In genomic region chr4:148443550-148444295, GRCh38 we compare ENCODE assay signal across 8 cellular contexts. TPM values are rescaled to one million over a fixed set of nuclear protein-coding genes. Genes with fewer than 3 reads are reported as not detected.
DNase-seq lines count a peak whose midpoint lies in the region; ATAC-seq and TF ChIP-seq lines count a peak whose summit lies in the region.

No MANE protein-coding gene starts in this region.

- peak overlapping the region; percentile 99 for H3K4me3 Mint-ChIP-seq in activated T-cell treated with anti-CD3 and anti-CD28 coated beads, Interleukin-2, amount 50 U/mL, for 24 hours

- H3K4me1 Mint-ChIP-seq in activated T-cell treated with anti-CD3 and anti-CD28 coated beads, Interleukin-2, amount 50 U/mL, for 24 hours (ENCODE audit: low read depth) = peaks cover 48% of the 10 kb centered on the region

- no peaks in the 10 kb centered on the region for H3K9me3 ChIP-seq in neutrophil
- H3K9me3 ChIP-seq in vagina = no peaks in the 10 kb centered on the region

- H3K36me3 ChIP-seq in neutrophil (no peaks in the 10 kb centered on the region), vagina (no peaks in the 10 kb centered on the region)

- TF ChIP-seq CTCF in fibroblast of pulmonary artery (IDR thresholded peaks at IDR 0.05; ENCODE audit: low read length, missing control alignments) (no peak), neutrophil (IDR thresholded peaks at IDR 0.05) (no peak), vagina (IDR thresholded peaks at IDR 0.05) (no peak)

- TF ChIP-seq POLR2A in vagina (IDR thresholded peaks at IDR 0.05) = no peak

- H3K4me1 ChIP-seq in neutrophil (ENCODE audit: control insufficient read depth in 1 of 2, insufficient read depth in 1 of 2, low read depth in 1 of 2, low read length in 1 of 2) = peaks cover 23 to 44% of the 10 kb centered on the region in 2 experiments
- H3K4me1 ChIP-seq in vagina = peaks cover 49% of the 10 kb centered on the region

- H3K4me3 ChIP-seq in fibroblast of pulmonary artery (replicated peaks; ENCODE audit: low read depth, low read length) = peak overlapping the region; percentile 83
- peak overlapping the region; percentile 60 to 66 for H3K4me3 ChIP-seq in neutrophil (ENCODE audit: low read depth in 1 of 2, low read length in 1 of 2)
- peak overlapping the region; percentile 87 to 92 for H3K4me3 ChIP-seq in vagina

- H3K27ac ChIP-seq in neutrophil (no peak overlapping the region), vagina (peak overlapping the region; percentile 94)

- H3K27me3 ChIP-seq in neutrophil (peaks cover 100% of the 10 kb centered on the region), vagina (no peaks in the 10 kb centered on the region)

- peak; percentile 69 for DNase-seq in activated T-cell treated with anti-CD3 and anti-CD28 coated beads, Interleukin-2, amount 50 U/mL, for 24 hours
- DNase-seq in fibroblast of pulmonary artery (ENCODE audit: low read depth) (no peak), vagina (ENCODE audit: extremely low spot score in 2 of 2) (no peak), AG08395 (ENCODE audit: low spot score) (no peak), OCI-M1 (lab: John Stamatoyannopoulos, UW) (no peak)

- H3K9me3 Mint-ChIP-seq in activated T-cell treated with anti-CD3 and anti-CD28 coated beads, Interleukin-2, amount 50 U/mL, for 24 hours = no peaks in the 10 kb centered on the region

- TF ChIP-seq EP300 in Ishikawa (IDR thresholded peaks at IDR 0.05; ENCODE audit: borderline replicate concordance) = no peak

- no peak for ATAC-seq in GM21447 (IDR thresholded peaks at IDR 0.05; ENCODE audit: unreplicated experiment)

- TF ChIP-seq RAD21 in Ishikawa (IDR thresholded peaks at IDR 0.05; ENCODE audit: low read depth) = no peak

- peaks cover 9% of the 10 kb centered on the region for H3K27me3 Mint-ChIP-seq in activated T-cell treated with anti-CD3 and anti-CD28 coated beads, Interleukin-2, amount 50 U/mL, for 24 hours

- H3K36me3 Mint-ChIP-seq in activated T-cell treated with anti-CD3 and anti-CD28 coated beads, Interleukin-2, amount 50 U/mL, for 24 hours (ENCODE audit: low read depth) = peaks cover 14% of the 10 kb centered on the region

- peak overlapping the region; percentile 93 for H3K27ac Mint-ChIP-seq in activated T-cell treated with anti-CD3 and anti-CD28 coated beads, Interleukin-2, amount 50 U/mL, for 24 hours

- intact Hi-C loops in vagina (cut with DNase I) = no loop called here

TF ChIP-seq in Ishikawa, 13 proteins besides CTCF, POLR2A, EP300 and RAD21:
- TF ChIP-seq, protein P1, sequence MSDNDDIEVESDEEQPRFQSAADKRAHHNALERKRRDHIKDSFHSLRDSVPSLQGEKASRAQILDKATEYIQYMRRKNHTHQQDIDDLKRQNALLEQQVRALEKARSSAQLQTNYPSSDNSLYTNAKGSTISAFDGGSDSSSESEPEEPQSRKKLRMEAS (IDR thresholded peaks at IDR 0.05) = peak; percentile 46; the same call in 1 of the 2 replicates
- no peak for TF ChIP-seq YY1 (IDR thresholded peaks at IDR 0.05; ENCODE audit: low read depth)

RNA-seq across cellular contexts. Expression of gene NR3C2, which starts 1.5 kb away (rescaled TPM):
- total RNA-seq in vagina = 9.6 TPM
